20 cellular contexts compared by ENCODE assay signal in the genomic region with DNA sequence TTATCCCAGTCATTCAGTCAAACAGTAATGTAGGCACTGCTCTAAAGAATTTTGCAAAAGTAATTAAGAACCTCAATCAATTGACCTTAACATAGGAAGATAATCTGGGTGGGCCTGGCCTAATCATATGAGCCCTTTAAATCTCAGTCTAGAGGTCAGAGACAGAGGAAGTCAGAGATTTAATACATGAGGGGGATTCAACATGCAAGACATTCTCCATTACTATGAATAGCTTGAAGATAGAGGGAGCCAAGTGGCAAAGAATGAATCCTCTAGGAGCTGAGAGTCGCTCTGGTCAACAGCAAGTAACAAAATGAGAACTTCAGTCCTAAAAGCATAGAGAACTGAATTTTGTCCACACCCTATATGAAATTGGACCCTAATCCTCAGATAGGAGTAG. TPM values are rescaled to one million over a fixed set of nuclear protein-coding genes. Genes with fewer than 3 reads are reported as not detected.
A peak's percentile ranks its signal among the peaks of the same experiment; 100 is the strongest.
DNase-seq lines count a peak whose midpoint lies in the region; ATAC-seq and TF ChIP-seq lines count a peak whose summit lies in the region.
"Had no signal": no experiment of that assay in that cellular context is flagged by ENCODE, and none has a peak within 500 bp of the region (broad histone marks: within the 10 kb centered on the region; RNA-seq: fewer than 3 reads in every experiment).

No MANE protein-coding gene starts in this region.

- H3K9me3 ChIP-seq in HCT116 (ENCODE audit: control insufficient read depth in 1 of 2, insufficient read depth in 1 of 2, low read depth in 1 of 2, low read length in 2 of 2), result no peaks in the 10 kb centered on the region
- no peaks in the 10 kb centered on the region for H3K9me3 ChIP-seq in right atrium auricular region
- H3K9me3 ChIP-seq in osteoblast (ENCODE audit: low read depth, low read length), result no peaks in the 10 kb centered on the region

- no peaks in the 10 kb centered on the region for H3K36me3 ChIP-seq in HCT116 (ENCODE audit: control insufficient read depth in 1 of 2, insufficient read depth in 2 of 2, low read length in 2 of 2)
- no peaks in the 10 kb centered on the region for H3K36me3 ChIP-seq in right atrium auricular region
- H3K36me3 ChIP-seq in osteoblast (ENCODE audit: insufficient read depth, low read length), result no peaks in the 10 kb centered on the region

- intact Hi-C loops in HCT116 (cut with micrococcal nuclease), result no loop called here

- no peak overlapping the region for H3K9ac ChIP-seq in HCT116 (ENCODE audit: low read length)

- no peak overlapping the region for H3K27ac ChIP-seq in HCT116 (ENCODE audit: low read depth, low read length)
- H3K27ac ChIP-seq in right atrium auricular region, result no peak overlapping the region
- no peak overlapping the region for H3K27ac ChIP-seq in osteoblast (ENCODE audit: low read depth, low read length)
- H3K27ac ChIP-seq: HL-60 had no signal

- H3K27me3 ChIP-seq in HCT116 (ENCODE audit: insufficient read depth, low read length) (no peaks in the 10 kb centered on the region), right atrium auricular region (no peaks in the 10 kb centered on the region), osteoblast (ENCODE audit: insufficient read depth, low read length) (no peaks in the 10 kb centered on the region)

- H3K4me1 ChIP-seq in HCT116 (ENCODE audit: control insufficient read depth in 1 of 2, insufficient read depth in 2 of 2, low read length in 2 of 2) (no peaks in the 10 kb centered on the region), right atrium auricular region (no peaks in the 10 kb centered on the region), osteoblast (ENCODE audit: insufficient read depth, low read length) (no peaks in the 10 kb centered on the region)

- ATAC-seq in HCT116 (no peak), HG02588 (IDR thresholded peaks at IDR 0.05; ENCODE audit: unreplicated experiment) (no peak), GM18867 (IDR thresholded peaks at IDR 0.05; ENCODE audit: unreplicated experiment) (no peak)
- ATAC-seq: CD8-positive, alpha-beta T cell had no signal

- H2AFZ ChIP-seq in HCT116 (ENCODE audit: low read depth, low read length, poor library complexity, severe bottlenecking) (no peak overlapping the region), osteoblast (ENCODE audit: low read length) (peak overlapping the region; percentile 44)

- no peaks in the 10 kb centered on the region for H3K79me2 ChIP-seq in HCT116 (ENCODE audit: insufficient read depth, low read length)
- H3K79me2 ChIP-seq in osteoblast (ENCODE audit: insufficient read depth, low read length), result no peaks in the 10 kb centered on the region

- no peak for DNase-seq in HCT116 (ENCODE audit: low read depth, low spot score)
- DNase-seq in cerebellum (ENCODE audit: low spot score), result peak; percentile 5
- no peak for DNase-seq in right atrium auricular region (ENCODE audit: low spot score)
- DNase-seq in osteoblast (ENCODE audit: insufficient read length, low spot score, missing footprints), result no peak
- no peak for DNase-seq in GM20000 (ENCODE audit: low spot score)
- no peak for DNase-seq in DMS 273 (lab: John Stamatoyannopoulos, UW; ENCODE audit: unreplicated experiment)
- DNase-seq: activated CD4-positive, alpha-beta T cell treated with anti-CD3 and anti-CD28 coated beads, Interleukin-2, amount 50 U/mL, for 1 hour; activated CD8-positive, alpha-beta memory T cell treated with anti-CD3 and anti-CD28 coated beads, Interleukin-2, amount 50 U/mL, for 48 hours; activated gamma-delta T cell; amniotic stem cell; CD8-positive, alpha-beta T cell; central memory CD4-positive, alpha-beta T cell; DMS79; MM.1S; NCI-H1694 treated with DMSO at 0.1 percent for 48 hours; NCI-H345; retina had no signal

- H3K4me2 ChIP-seq in HCT116 (ENCODE audit: low read length) (no peak overlapping the region), osteoblast (ENCODE audit: insufficient read depth, low read length) (no peak overlapping the region)

- H3K4me3 ChIP-seq in HCT116 (replicated peaks in 1 of 2; ENCODE audit: low read depth in 1 of 2, low read length in 2 of 2) (no peak overlapping the region), right atrium auricular region (no peak overlapping the region), osteoblast (ENCODE audit: insufficient read depth, low read length) (no peak overlapping the region)

- no TSS peak for BruUV-seq in HCT116 (replicated peaks; lab: Mats Ljungman, UMichigan)

- POLR2A ChIA-PET in HCT116 (lab: Charles Lee), result no interaction called here

- peak in 1 of 3 experiments; percentile 13; a peak in 1 of 6 replicates for TF ChIP-seq CTCF in HCT116 (IDR thresholded peaks at IDR 0.05 in 2 of 3, conservative IDR thresholded peaks at IDR 0.05 in 1 of 3; ENCODE audit: borderline replicate concordance in 1 of 3, insufficient read depth in 1 of 3, low read depth in 2 of 3, low read length in 2 of 3)
- TF ChIP-seq CTCF in right atrium auricular region (IDR thresholded peaks at IDR 0.05), result peak; percentile 16 to 60
- TF ChIP-seq CTCF in osteoblast (IDR thresholded peaks at IDR 0.05; ENCODE audit: extremely low read depth, low read depth, low read length), result peak; percentile 13
- no peak for TF ChIP-seq CTCF in GM20000 (IDR thresholded peaks at IDR 0.05; ENCODE audit: extremely low read depth, missing control alignments)

- TF ChIP-seq RAD21 in HCT116 (IDR thresholded peaks at IDR 0.05; ENCODE audit: low read depth), result peak; percentile 42; the same call in 1 of the 2 replicates

- RAD21 ChIA-PET in HCT116 (lab: Charles Lee; ENCODE audit: low non-redundant PET in 1 of 2, low total read pairs in 2 of 2, uncharacterized antibody in 2 of 2, unreplicated experiment in 2 of 2), result no interaction called here

- H4K20me1 ChIP-seq in HCT116 (ENCODE audit: insufficient read depth) (no peaks in the 10 kb centered on the region), osteoblast (ENCODE audit: insufficient read depth, low read length) (no peaks in the 10 kb centered on the region)

- no peak for TF ChIP-seq POLR2A in HCT116 (IDR thresholded peaks at IDR 0.05; ENCODE audit: borderline replicate concordance, extremely low read depth, insufficient read depth, insufficient read length)

- no peaks in the 10 kb centered on the region for H3K9me2 ChIP-seq in HCT116 (ENCODE audit: insufficient read depth)

- CTCF ChIA-PET in HCT116 (lab: Charles Lee), result no interaction called here

TF ChIP-seq in HCT116, 20 proteins besides CTCF, POLR2A, EP300 and RAD21:
- TF ChIP-seq ELF1 (IDR thresholded peaks at IDR 0.05; ENCODE audit: borderline replicate concordance, low read depth) (no peak), CEBPB (IDR thresholded peaks at IDR 0.05; ENCODE audit: low read depth) (no peak), JUND (IDR thresholded peaks at IDR 0.05) (no peak), ZNF274 (IDR thresholded peaks at IDR 0.05; ENCODE audit: low read depth, low read length) (no peak), EZH2 (IDR thresholded peaks at IDR 0.05) (no peak), EZH2phosphoT487 (IDR thresholded peaks at IDR 0.05; ENCODE audit: borderline replicate concordance) (no peak), TCF7L2 (IDR thresholded peaks at IDR 0.05; ENCODE audit: borderline replicate concordance, extremely low read depth, insufficient read depth, insufficient read length) (no peak), EGR1 (IDR thresholded peaks at IDR 0.05; ENCODE audit: low read depth) (no peak), SRF (IDR thresholded peaks at IDR 0.05; ENCODE audit: low read depth) (no peak), FOSL1 (IDR thresholded peaks at IDR 0.05; ENCODE audit: low read depth) (no peak), CBX3 (IDR thresholded peaks at IDR 0.05; ENCODE audit: low read depth) (no peak), YY1 (IDR thresholded peaks at IDR 0.05; ENCODE audit: extremely low read depth, insufficient replicate concordance, low read depth, low read length) (no peak)
- TF ChIP-seq, protein P1, sequence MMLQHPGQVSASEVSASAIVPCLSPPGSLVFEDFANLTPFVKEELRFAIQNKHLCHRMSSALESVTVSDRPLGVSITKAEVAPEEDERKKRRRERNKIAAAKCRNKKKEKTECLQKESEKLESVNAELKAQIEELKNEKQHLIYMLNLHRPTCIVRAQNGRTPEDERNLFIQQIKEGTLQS (IDR thresholded peaks at IDR 0.05), result no peak
- TF ChIP-seq, protein P2, sequence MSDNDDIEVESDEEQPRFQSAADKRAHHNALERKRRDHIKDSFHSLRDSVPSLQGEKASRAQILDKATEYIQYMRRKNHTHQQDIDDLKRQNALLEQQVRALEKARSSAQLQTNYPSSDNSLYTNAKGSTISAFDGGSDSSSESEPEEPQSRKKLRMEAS (IDR thresholded peaks at IDR 0.05), result no peak
- TF ChIP-seq, protein P3, sequence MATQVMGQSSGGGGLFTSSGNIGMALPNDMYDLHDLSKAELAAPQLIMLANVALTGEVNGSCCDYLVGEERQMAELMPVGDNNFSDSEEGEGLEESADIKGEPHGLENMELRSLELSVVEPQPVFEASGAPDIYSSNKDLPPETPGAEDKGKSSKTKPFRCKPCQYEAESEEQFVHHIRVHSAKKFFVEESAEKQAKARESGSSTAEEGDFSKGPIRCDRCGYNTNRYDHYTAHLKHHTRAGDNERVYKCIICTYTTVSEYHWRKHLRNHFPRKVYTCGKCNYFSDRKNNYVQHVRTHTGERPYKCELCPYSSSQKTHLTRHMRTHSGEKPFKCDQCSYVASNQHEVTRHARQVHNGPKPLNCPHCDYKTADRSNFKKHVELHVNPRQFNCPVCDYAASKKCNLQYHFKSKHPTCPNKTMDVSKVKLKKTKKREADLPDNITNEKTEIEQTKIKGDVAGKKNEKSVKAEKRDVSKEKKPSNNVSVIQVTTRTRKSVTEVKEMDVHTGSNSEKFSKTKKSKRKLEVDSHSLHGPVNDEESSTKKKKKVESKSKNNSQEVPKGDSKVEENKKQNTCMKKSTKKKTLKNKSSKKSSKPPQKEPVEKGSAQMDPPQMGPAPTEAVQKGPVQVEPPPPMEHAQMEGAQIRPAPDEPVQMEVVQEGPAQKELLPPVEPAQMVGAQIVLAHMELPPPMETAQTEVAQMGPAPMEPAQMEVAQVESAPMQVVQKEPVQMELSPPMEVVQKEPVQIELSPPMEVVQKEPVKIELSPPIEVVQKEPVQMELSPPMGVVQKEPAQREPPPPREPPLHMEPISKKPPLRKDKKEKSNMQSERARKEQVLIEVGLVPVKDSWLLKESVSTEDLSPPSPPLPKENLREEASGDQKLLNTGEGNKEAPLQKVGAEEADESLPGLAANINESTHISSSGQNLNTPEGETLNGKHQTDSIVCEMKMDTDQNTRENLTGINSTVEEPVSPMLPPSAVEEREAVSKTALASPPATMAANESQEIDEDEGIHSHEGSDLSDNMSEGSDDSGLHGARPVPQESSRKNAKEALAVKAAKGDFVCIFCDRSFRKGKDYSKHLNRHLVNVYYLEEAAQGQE (IDR thresholded peaks at IDR 0.05; ENCODE audit: low read depth), result no peak

RNA-seq across cellular contexts. Expression of a gene that starts 39.0 kb away (rescaled TPM):
- total RNA-seq in HCT116 (2021; ENCODE audit: unreplicated experiment) (200 TPM), cerebellum (69.0 TPM), right atrium auricular region (100 to 1,000 TPM; 199 to 327 TPM), osteoblast (483 and 545 TPM in 2 replicates)
- polyA plus RNA-seq in HCT116 (2012), result 69.4 and 70.1 TPM in 2 replicates
